8 cellular contexts compared by ENCODE assay signal in the genomic region with DNA sequence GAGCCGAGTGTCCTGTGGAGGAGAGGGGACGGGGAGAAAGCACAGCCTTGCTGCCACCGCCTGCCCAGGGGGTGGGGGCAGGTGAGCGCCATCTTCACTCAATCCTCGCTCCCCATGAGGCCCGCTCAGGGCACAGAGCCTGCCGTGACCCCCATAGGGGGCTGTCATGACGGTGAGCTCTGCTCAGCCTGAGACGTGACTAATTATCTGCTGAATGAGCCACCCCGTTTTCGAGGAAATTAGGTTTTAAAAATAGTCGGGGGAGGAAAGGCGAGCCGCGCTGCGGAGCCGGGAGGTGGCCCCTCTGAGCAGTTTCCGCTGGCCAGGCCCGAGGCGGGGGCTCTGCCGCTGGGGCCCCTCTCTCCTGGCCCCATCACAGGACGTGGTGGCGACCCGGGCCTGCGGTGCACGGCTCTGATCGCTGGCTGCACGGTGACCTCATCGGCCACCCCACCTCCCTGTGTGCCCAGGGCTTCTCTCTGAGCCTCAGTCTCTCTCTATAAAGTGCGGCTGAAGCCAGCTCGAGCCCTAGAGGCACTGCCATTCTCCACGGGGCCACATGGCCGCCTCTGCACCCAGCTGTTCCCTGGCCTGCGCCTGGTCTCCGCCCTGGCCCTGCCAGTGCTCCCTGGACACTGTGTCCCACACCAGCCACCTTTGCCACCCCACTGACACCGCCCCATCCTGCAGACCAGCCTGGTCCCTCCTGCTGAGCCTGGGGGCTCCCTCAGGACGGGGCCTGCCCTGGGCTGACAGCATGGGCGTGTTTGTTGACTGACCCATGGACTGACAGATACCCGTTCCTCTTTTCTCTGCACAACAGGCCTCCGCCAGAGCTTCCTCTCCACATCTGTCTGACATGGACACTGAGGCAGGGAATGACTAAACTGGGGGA. TPM values are rescaled to one million over a fixed set of nuclear protein-coding genes. Genes with fewer than 3 reads are reported as not detected.
DNase-seq lines count a peak whose midpoint lies in the region; ATAC-seq and TF ChIP-seq lines count a peak whose summit lies in the region.

No MANE protein-coding gene starts in this region.

- peaks cover 9% of the 10 kb centered on the region for H3K27me3 Mint-ChIP-seq in stimulated activated memory B cell treated with anti-CD40 and anti-IgM and Interleukin-4, amounts not matched to agents 10 μg/mL and 1 μg/mL and 100 μg/mL, for 72 hours

- no peaks in the 10 kb centered on the region for H3K9me3 ChIP-seq in HEK293 (ENCODE audit: control insufficient read depth, insufficient read depth, low read depth, low read length)

- peak overlapping the region; percentile 44 for H3K4me3 Mint-ChIP-seq in stimulated activated memory B cell treated with anti-CD40 and anti-IgM and Interleukin-4, amounts not matched to agents 10 μg/mL and 1 μg/mL and 100 μg/mL, for 72 hours

- no peaks in the 10 kb centered on the region for H3K4me1 ChIP-seq in HEK293 (ENCODE audit: control insufficient read depth, insufficient read depth, low read length)

- H3K27ac Mint-ChIP-seq in stimulated activated memory B cell treated with anti-CD40 and anti-IgM and Interleukin-4, amounts not matched to agents 10 μg/mL and 1 μg/mL and 100 μg/mL, for 72 hours: peak overlapping the region; percentile 79

- DNase-seq in activated naive CD4-positive, alpha-beta T cell treated with anti-CD3 and anti-CD28 coated beads, Interleukin-2, amount 50 U/mL, for 16 hours: peak; percentile 25
- DNase-seq in kidney glomerular epithelial cell (lab: John Stamatoyannopoulos, UW) (no peak), left lobe of liver (ENCODE audit: low spot score) (no peak), RPMI8226 (no peak)

- peak; percentile 35 for ATAC-seq in stimulated activated memory B cell treated with anti-CD40 and anti-IgM and Interleukin-4, amounts not matched to agents 10 μg/mL and 1 μg/mL and 100 μg/mL, for 72 hours
- ATAC-seq in left lobe of liver: no peak
- ATAC-seq in GM19455 (IDR thresholded peaks at IDR 0.05; ENCODE audit: unreplicated experiment): no peak

- no peaks in the 10 kb centered on the region for H3K9me3 Mint-ChIP-seq in stimulated activated memory B cell treated with anti-CD40 and anti-IgM and Interleukin-4, amounts not matched to agents 10 μg/mL and 1 μg/mL and 100 μg/mL, for 72 hours

- CTCF ChIA-PET in HEK293 (lab: Yijun Ruan, JAX): interaction anchor here (0.5 to 1.3 kb wide), 3 partner anchors 17 to 90 kb away, joined by 3 to 4 read pairs (median 3); a partner anchor contains a TSS

- H3K36me3 Mint-ChIP-seq in stimulated activated memory B cell treated with anti-CD40 and anti-IgM and Interleukin-4, amounts not matched to agents 10 μg/mL and 1 μg/mL and 100 μg/mL, for 72 hours: peaks cover 30% of the 10 kb centered on the region

- H3K27me3 ChIP-seq in layer of hippocampus (ENCODE audit: control insufficient read depth, insufficient read depth, low read length): no peaks in the 10 kb centered on the region

- H3K4me1 Mint-ChIP-seq in stimulated activated memory B cell treated with anti-CD40 and anti-IgM and Interleukin-4, amounts not matched to agents 10 μg/mL and 1 μg/mL and 100 μg/mL, for 72 hours: peaks cover 34% of the 10 kb centered on the region

- POLR2A ChIA-PET in HEK293 (lab: Yijun Ruan, JAX): interaction anchor here (0.6 kb wide), 1 partner anchor 25 kb away, joined by 5 read pairs; no protein-coding TSS in a partner anchor

- H3K27ac ChIP-seq in HEK293 (ENCODE audit: extremely low read depth, low read depth, low read length): no peak overlapping the region
- peak overlapping the region; percentile 88 for H3K27ac ChIP-seq in layer of hippocampus (ENCODE audit: low read depth, low read length)

- H3K36me3 ChIP-seq in HEK293 (ENCODE audit: control insufficient read depth in 2 of 2, insufficient read depth in 1 of 2, low read length in 2 of 2): no peaks in the 10 kb centered on the region

- TF ChIP-seq CTCF in HEK293 (tag by site-specific recombination; IDR thresholded peaks at IDR 0.05): no peak

- no peak overlapping the region for H3K4me3 ChIP-seq in HEK293 (ENCODE audit: low read depth, low read length)

TF ChIP-seq in HEK293, 187 proteins besides CTCF, POLR2A, EP300 and RAD21:
- TF ChIP-seq ZNF610 (tag by site-specific recombination; IDR thresholded peaks at IDR 0.05; ENCODE audit: borderline replicate concordance) (no peak), ZNF785 (tag by site-specific recombination; IDR thresholded peaks at IDR 0.05) (no peak), ZNF558 (tag by site-specific recombination; IDR thresholded peaks at IDR 0.05) (no peak), ZIC2 (tag by site-specific recombination; IDR thresholded peaks at IDR 0.05) (peak; percentile 62), ZNF501 (tag by site-specific recombination; IDR thresholded peaks at IDR 0.05) (no peak), ZBTB48 (tag by site-specific recombination; IDR thresholded peaks at IDR 0.05) (0 out of 2 replicates have a peak, but pooled peaks have one; percentile 34), EGR2 (tag by site-specific recombination; IDR thresholded peaks at IDR 0.05; ENCODE audit: low read depth) (no peak), ZNF626 (tag by site-specific recombination; IDR thresholded peaks at IDR 0.05) (no peak), ZNF600 (tag by site-specific recombination; IDR thresholded peaks at IDR 0.05) (no peak), GLI4 (tag by site-specific recombination; IDR thresholded peaks at IDR 0.05) (no peak), ZNF223 (tag by site-specific recombination; IDR thresholded peaks at IDR 0.05) (no peak), ZNF16 (tag by site-specific recombination; IDR thresholded peaks at IDR 0.05; ENCODE audit: low read depth) (no peak)
- TF ChIP-seq, protein P1, sequence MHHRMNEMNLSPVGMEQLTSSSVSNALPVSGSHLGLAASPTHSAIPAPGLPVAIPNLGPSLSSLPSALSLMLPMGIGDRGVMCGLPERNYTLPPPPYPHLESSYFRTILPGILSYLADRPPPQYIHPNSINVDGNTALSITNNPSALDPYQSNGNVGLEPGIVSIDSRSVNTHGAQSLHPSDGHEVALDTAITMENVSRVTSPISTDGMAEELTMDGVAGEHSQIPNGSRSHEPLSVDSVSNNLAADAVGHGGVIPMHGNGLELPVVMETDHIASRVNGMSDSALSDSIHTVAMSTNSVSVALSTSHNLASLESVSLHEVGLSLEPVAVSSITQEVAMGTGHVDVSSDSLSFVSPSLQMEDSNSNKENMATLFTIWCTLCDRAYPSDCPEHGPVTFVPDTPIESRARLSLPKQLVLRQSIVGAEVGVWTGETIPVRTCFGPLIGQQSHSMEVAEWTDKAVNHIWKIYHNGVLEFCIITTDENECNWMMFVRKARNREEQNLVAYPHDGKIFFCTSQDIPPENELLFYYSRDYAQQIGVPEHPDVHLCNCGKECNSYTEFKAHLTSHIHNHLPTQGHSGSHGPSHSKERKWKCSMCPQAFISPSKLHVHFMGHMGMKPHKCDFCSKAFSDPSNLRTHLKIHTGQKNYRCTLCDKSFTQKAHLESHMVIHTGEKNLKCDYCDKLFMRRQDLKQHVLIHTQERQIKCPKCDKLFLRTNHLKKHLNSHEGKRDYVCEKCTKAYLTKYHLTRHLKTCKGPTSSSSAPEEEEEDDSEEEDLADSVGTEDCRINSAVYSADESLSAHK (tag by site-specific recombination; IDR thresholded peaks at IDR 0.05): no peak
- TF ChIP-seq, protein P2, sequence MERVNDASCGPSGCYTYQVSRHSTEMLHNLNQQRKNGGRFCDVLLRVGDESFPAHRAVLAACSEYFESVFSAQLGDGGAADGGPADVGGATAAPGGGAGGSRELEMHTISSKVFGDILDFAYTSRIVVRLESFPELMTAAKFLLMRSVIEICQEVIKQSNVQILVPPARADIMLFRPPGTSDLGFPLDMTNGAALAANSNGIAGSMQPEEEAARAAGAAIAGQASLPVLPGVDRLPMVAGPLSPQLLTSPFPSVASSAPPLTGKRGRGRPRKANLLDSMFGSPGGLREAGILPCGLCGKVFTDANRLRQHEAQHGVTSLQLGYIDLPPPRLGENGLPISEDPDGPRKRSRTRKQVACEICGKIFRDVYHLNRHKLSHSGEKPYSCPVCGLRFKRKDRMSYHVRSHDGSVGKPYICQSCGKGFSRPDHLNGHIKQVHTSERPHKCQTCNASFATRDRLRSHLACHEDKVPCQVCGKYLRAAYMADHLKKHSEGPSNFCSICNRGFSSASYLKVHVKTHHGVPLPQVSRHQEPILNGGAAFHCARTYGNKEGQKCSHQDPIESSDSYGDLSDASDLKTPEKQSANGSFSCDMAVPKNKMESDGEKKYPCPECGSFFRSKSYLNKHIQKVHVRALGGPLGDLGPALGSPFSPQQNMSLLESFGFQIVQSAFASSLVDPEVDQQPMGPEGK (tag by site-specific recombination; IDR thresholded peaks at IDR 0.05): peak; percentile 25; the same call in 1 of the 2 replicates
- TF ChIP-seq, protein P3, sequence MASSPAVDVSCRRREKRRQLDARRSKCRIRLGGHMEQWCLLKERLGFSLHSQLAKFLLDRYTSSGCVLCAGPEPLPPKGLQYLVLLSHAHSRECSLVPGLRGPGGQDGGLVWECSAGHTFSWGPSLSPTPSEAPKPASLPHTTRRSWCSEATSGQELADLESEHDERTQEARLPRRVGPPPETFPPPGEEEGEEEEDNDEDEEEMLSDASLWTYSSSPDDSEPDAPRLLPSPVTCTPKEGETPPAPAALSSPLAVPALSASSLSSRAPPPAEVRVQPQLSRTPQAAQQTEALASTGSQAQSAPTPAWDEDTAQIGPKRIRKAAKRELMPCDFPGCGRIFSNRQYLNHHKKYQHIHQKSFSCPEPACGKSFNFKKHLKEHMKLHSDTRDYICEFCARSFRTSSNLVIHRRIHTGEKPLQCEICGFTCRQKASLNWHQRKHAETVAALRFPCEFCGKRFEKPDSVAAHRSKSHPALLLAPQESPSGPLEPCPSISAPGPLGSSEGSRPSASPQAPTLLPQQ (tag by site-specific recombination; IDR thresholded peaks at IDR 0.05): no peak

RNA-seq across cellular contexts. Expression of a gene that starts 28.3 kb away (rescaled TPM):
- total RNA-seq in left lobe of liver: 7.5 TPM

RNA-seq across cellular contexts. Expression of a gene that starts 36.3 kb away (rescaled TPM):
- total RNA-seq in left lobe of liver: 28.8 TPM

RNA-seq across cellular contexts. Expression of a gene that starts 45.3 kb away (rescaled TPM):
- 12.5 TPM for total RNA-seq in left lobe of liver
